ENCODE assay signal across 29 cellular contexts in the genomic region with DNA sequence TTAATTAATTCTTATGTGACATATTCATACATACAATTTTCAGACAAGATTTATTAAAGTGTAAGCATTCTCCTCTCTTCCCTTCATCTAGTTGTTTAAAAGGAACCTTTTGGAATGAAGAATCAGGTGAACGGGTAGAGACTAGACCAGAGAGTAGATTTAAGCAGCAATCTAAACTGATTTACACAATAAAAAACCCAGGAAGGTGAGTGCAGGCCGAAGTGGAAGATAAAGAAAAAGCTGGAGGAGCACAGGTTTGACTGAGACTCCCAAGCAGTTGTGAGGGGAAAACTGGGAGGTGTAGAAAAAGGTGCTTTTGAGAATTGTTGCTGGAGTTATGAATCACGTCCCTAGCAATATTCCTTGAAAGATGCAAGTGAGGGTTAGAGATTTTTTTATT.
"Had no signal": no experiment of that assay in that cellular context is flagged by ENCODE, and none has a peak within 500 bp of the region (broad histone marks: within the 10 kb centered on the region; RNA-seq: fewer than 3 reads in every experiment).

No MANE protein-coding gene starts in this region.

- H3K27ac ChIP-seq: neutrophil, ovary, parathyroid adenoma, psoas muscle, right lobe of liver, sigmoid colon, stomach, thoracic aorta, thyroid gland, tibial nerve, upper lobe of left lung, vagina had no signal

- H3K9me3 Mint-ChIP-seq: nephron progenitor cell; neural crest cell; stimulated activated naive B cell treated with anti-CD40 and anti-IgM and Interleukin-4, amounts not matched to agents 10 μg/mL and 1 μg/mL and 100 μg/mL, for 72 hours had no signal

- H3K27me3 Mint-ChIP-seq: natural killer cell treated with Interleukin-12 subunit alpha and Interleukin-12 subunit beta and Interleukin-15 and Interleukin-18, amount 100 ng/mL, for 72 hours; progenitor cell of endocrine pancreas; stimulated activated naive B cell treated with anti-CD40 and anti-IgM and Interleukin-4, amounts not matched to agents 10 μg/mL and 1 μg/mL and 100 μg/mL, for 72 hours; stimulated activated naive CD8-positive, alpha-beta T cell treated with anti-CD3 and anti-CD28 coated beads, Interleukin-15, Interleukin-2, amounts not matched to agents 100 ng/mL and 50 ng/mL, for 24 hours had no signal

- H2AFZ ChIP-seq: parathyroid adenoma had no signal

- H3K36me3 Mint-ChIP-seq: natural killer cell treated with Interleukin-12 subunit alpha and Interleukin-12 subunit beta and Interleukin-15 and Interleukin-18, amount 100 ng/mL, for 72 hours; stimulated activated effector memory CD8-positive, alpha-beta T cell treated with anti-CD3 and anti-CD28 coated beads, Interleukin-12 subunit alpha, Interleukin-12 subunit beta, amount 100 ng/mL, for 72 hours; stimulated activated naive B cell treated with anti-CD40 and anti-IgM and Interleukin-4, amounts not matched to agents 10 μg/mL and 1 μg/mL and 100 μg/mL, for 72 hours had no signal

- H3K27me3 ChIP-seq: neutrophil, ovary, right lobe of liver, sigmoid colon, thyroid gland, tibial nerve, upper lobe of left lung, vagina had no signal

- H3K4me3 ChIP-seq: ovary, psoas muscle, right lobe of liver, sigmoid colon, stomach, thoracic aorta, thyroid gland, tibial nerve, upper lobe of left lung, vagina had no signal

- H3K4me3 Mint-ChIP-seq: natural killer cell treated with Interleukin-12 subunit alpha and Interleukin-12 subunit beta and Interleukin-15 and Interleukin-18, amount 100 ng/mL, for 72 hours; nephron progenitor cell; neural crest cell; stimulated activated effector memory CD8-positive, alpha-beta T cell treated with anti-CD3 and anti-CD28 coated beads, Interleukin-12 subunit alpha, Interleukin-12 subunit beta, amount 100 ng/mL, for 72 hours; stimulated activated naive B cell treated with anti-CD40 and anti-IgM and Interleukin-4, amounts not matched to agents 10 μg/mL and 1 μg/mL and 100 μg/mL, for 72 hours; stimulated activated naive CD8-positive, alpha-beta T cell treated with anti-CD3 and anti-CD28 coated beads, Interleukin-15, Interleukin-2, amounts not matched to agents 100 ng/mL and 50 ng/mL, for 24 hours had no signal

- H3K79me2 ChIP-seq: parathyroid adenoma had no signal

- H3K4me1 ChIP-seq: parathyroid adenoma, psoas muscle, right lobe of liver, stomach, thyroid gland, tibial nerve, upper lobe of left lung, vagina had no signal

- H3K4me1 Mint-ChIP-seq: neural crest cell; stimulated activated effector memory CD8-positive, alpha-beta T cell treated with anti-CD3 and anti-CD28 coated beads, Interleukin-12 subunit alpha, Interleukin-12 subunit beta, amount 100 ng/mL, for 72 hours; stimulated activated naive B cell treated with anti-CD40 and anti-IgM and Interleukin-4, amounts not matched to agents 10 μg/mL and 1 μg/mL and 100 μg/mL, for 72 hours had no signal

- H3K27ac Mint-ChIP-seq: natural killer cell treated with Interleukin-12 subunit alpha and Interleukin-12 subunit beta and Interleukin-15 and Interleukin-18, amount 100 ng/mL, for 72 hours; nephron progenitor cell; progenitor cell of endocrine pancreas; stimulated activated effector memory CD8-positive, alpha-beta T cell treated with anti-CD3 and anti-CD28 coated beads, Interleukin-12 subunit alpha, Interleukin-12 subunit beta, amount 100 ng/mL, for 72 hours; stimulated activated naive B cell treated with anti-CD40 and anti-IgM and Interleukin-4, amounts not matched to agents 10 μg/mL and 1 μg/mL and 100 μg/mL, for 72 hours; stimulated activated naive CD8-positive, alpha-beta T cell treated with anti-CD3 and anti-CD28 coated beads, Interleukin-15, Interleukin-2, amounts not matched to agents 100 ng/mL and 50 ng/mL, for 24 hours had no signal

- ATAC-seq: natural killer cell treated with Interleukin-12 subunit alpha and Interleukin-12 subunit beta and Interleukin-15 and Interleukin-18, amount 100 ng/mL, for 72 hours; psoas muscle; right cardiac atrium; right lobe of liver; stimulated activated effector memory CD8-positive, alpha-beta T cell treated with anti-CD3 and anti-CD28 coated beads, Interleukin-12 subunit alpha, Interleukin-12 subunit beta, amount 100 ng/mL, for 72 hours; stimulated activated naive B cell treated with anti-CD40 and anti-IgM and Interleukin-4, amounts not matched to agents 10 μg/mL and 1 μg/mL and 100 μg/mL, for 72 hours had no signal

- DNase-seq: nephron progenitor cell; nucleus accumbens; ovary; posterior cingulate gyrus; psoas muscle; right cardiac atrium; right lobe of liver; sigmoid colon; small intestine; stimulated activated CD4-positive, alpha-beta T cell treated with anti-CD3 and anti-CD28 coated beads, Interleukin-15, amount 100 ng/mL, for 24 hours; stimulated activated CD4-positive, alpha-beta T cell treated with anti-CD3 and anti-CD28 coated beads, Interleukin-2, amount 100 ng/mL, for 24 hours; stimulated activated CD4-positive, alpha-beta T cell treated with anti-CD3 and anti-CD28 coated beads, Interleukin-2, amount 100 ng/mL, for 48 hours; stimulated activated CD4-positive, alpha-beta T cell treated with anti-CD3 and anti-CD28 coated beads, Interleukin-4, amount 100 ng/mL, for 24 hours; stimulated activated naive B cell treated with anti-CD40 and anti-IgM and Interleukin-4, amounts not matched to agents 10 μg/mL and 1 μg/mL and 100 μg/mL, for 72 hours; stimulated activated naive CD4-positive, alpha-beta T cell treated with Interleukin-2 at 50 U/mL for 16 hours; stomach; thyroid gland; trophoblast cell; upper lobe of left lung had no signal

- H3K36me3 ChIP-seq: neutrophil, ovary, right lobe of liver, sigmoid colon, stomach, thoracic aorta, thyroid gland, tibial nerve, upper lobe of left lung, vagina had no signal
